In the genomic region with DNA sequence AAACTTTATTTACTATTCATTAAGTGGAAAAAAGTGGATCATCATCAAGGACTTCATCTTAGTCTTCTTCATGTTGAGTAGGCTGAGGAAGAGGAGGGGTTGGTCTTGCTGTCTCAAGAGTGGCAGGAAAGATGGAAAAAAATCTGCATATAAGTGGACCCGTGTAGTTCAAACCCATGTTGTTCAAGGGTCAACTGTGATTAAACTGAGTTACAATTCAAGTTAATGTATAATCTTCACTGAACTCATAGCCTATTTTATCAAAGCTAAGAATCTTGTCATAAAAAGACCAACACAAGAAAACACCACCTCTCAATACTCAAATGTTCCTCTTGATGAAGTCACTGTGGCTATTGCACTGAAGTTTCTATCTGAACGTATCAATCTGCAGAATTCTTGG, we compare ENCODE assay signal across 27 cellular contexts.
"Had no signal": no experiment of that assay in that cellular context is flagged by ENCODE, and none has a peak within 500 bp of the region (broad histone marks: within the 10 kb centered on the region; RNA-seq: fewer than 3 reads in every experiment).

No MANE protein-coding gene starts in this region.

- ATAC-seq: stimulated activated effector memory CD8-positive, alpha-beta T cell treated with anti-CD3 and anti-CD28 coated beads, Interleukin-12 subunit alpha, Interleukin-12 subunit beta, amount 100 ng/mL, for 72 hours; stimulated activated memory B cell treated with anti-CD40 and anti-IgM and Interleukin-4, amounts not matched to agents 10 μg/mL and 1 μg/mL and 100 μg/mL, for 72 hours; stimulated activated naive B cell treated with anti-CD40 and anti-IgM and Interleukin-4, amounts not matched to agents 10 μg/mL and 1 μg/mL and 100 μg/mL, for 72 hours; stimulated activated naive CD8-positive, alpha-beta T cell treated with anti-CD3 and anti-CD28 coated beads, Interleukin-15, amount 100 ng/mL, for 72 hours; stimulated activated naive CD8-positive, alpha-beta T cell treated with anti-CD3 and anti-CD28 coated beads, Interleukin-15, Interleukin-2, amounts not matched to agents 100 U/mL and 50 U/mL, for 24 hours; upper lobe of right lung had no signal

- H3K27me3 ChIP-seq: stomach, suprapubic skin, testis, thyroid gland, tibial artery, tibial nerve, transverse colon, upper lobe of left lung, upper lobe of right lung, uterus, vagina had no signal

- H3K9me3 ChIP-seq: testis, thyroid gland had no signal

- H3K36me3 ChIP-seq: stomach, suprapubic skin, thoracic aorta, thyroid gland, tibial artery, tibial nerve, transverse colon, upper lobe of left lung, upper lobe of right lung, uterus, vagina had no signal

- FAIRE-seq: urothelium cell line had no signal

- H3K4me1 ChIP-seq: stomach, suprapubic skin, testis, transverse colon, upper lobe of left lung, upper lobe of right lung, uterus, vagina had no signal

- H3K4me3 ChIP-seq: stomach, suprapubic skin, testis, thoracic aorta, thyroid gland, tibial artery, tibial nerve, transverse colon, upper lobe of left lung, upper lobe of right lung, uterus, vagina had no signal

- DNase-seq: stimulated activated CD4-positive, alpha-beta T cell treated with anti-CD3 and anti-CD28 coated beads, Interleukin-2, amount 100 ng/mL, for 48 hours; stimulated activated CD4-positive, alpha-beta T cell treated with anti-CD3 and anti-CD28 coated beads, Interleukin-4, amount 100 ng/mL, for 1 hour; stimulated activated CD4-positive, alpha-beta T cell treated with anti-CD3 and anti-CD28 coated beads, Interleukin-4, amount 100 ng/mL, for 24 hours; stimulated activated CD4-positive, alpha-beta T cell treated with anti-CD3 and anti-CD28 coated beads, Interleukin-4, amount 100 ng/mL, for 4 hours; stimulated activated CD8-positive, alpha-beta memory T cell treated with anti-CD3 and anti-CD28 coated beads, Interleukin-4, amount 100 ng/mL, for 48 hours; stimulated activated naive B cell treated with anti-CD40 and anti-IgM and Interleukin-4, amounts not matched to agents 10 μg/mL and 1 μg/mL and 100 μg/mL, for 72 hours; stimulated activated naive CD4-positive, alpha-beta T cell; stimulated activated naive CD4-positive, alpha-beta T cell treated with Interleukin-2 at 50 U/mL for 16 hours; stimulated activated naive CD8-positive, alpha-beta T cell treated with anti-CD3 and anti-CD28 coated beads, Interleukin-15, amount 100 ng/mL, for 72 hours; stimulated activated naive CD8-positive, alpha-beta T cell treated with anti-CD3 and anti-CD28 coated beads, Interleukin-15, Interleukin-2, amounts not matched to agents 100 U/mL and 50 U/mL, for 24 hours; stomach; substantia nigra; testis; thyroid gland; tibial artery; transverse colon; trophoblast cell; upper lobe of left lung; upper lobe of right lung; uterus had no signal

- H3K27ac ChIP-seq: stomach, suprapubic skin, testis, thoracic aorta, thyroid gland, tibial artery, tibial nerve, transverse colon, upper lobe of left lung, upper lobe of right lung, uterus, vagina had no signal
